ENCODE assay signal across 23 cellular contexts in genomic region chrX:115339441-115340025, GRCh38. TPM values are rescaled to one million over a fixed set of nuclear protein-coding genes. Genes with fewer than 3 reads are reported as not detected.
"Had no signal": no experiment of that assay in that cellular context is flagged by ENCODE, and none has a peak within 500 bp of the region (broad histone marks: within the 10 kb centered on the region; RNA-seq: fewer than 3 reads in every experiment).

No MANE protein-coding gene starts in this region.

- H3K9me3 Mint-ChIP-seq: activated naive CD8-positive, alpha-beta T cell treated with anti-CD3 and anti-CD28 coated beads, Interleukin-2, amount 50 U/mL, for 24 hours; activated T-helper 1 cell treated with anti-CD3 and anti-CD28 coated beads, Interleukin-12 subunit alpha, Interleukin-12 subunit beta, Interleukin-2, Interleukin-4 antibody, amounts not matched to agents 30 ng/mL and 10 ng/mL and 1 ng/mL, durations not matched to agents 14 hours and 24 hours and 36 hours; endodermal cell; T-cell had no signal

- H3K27ac ChIP-seq: hepatocyte, right lobe of liver, suprapubic skin, VCaP had no signal

- H2AFZ ChIP-seq: hepatocyte had no signal

- DNase-seq: activated CD4-positive, alpha-beta T cell treated with anti-CD3 and anti-CD28 coated beads for 4 hours; activated CD8-positive, alpha-beta memory T cell treated with anti-CD3 and anti-CD28 coated beads, Interleukin-2, amount 50 U/mL, for 48 hours; activated CD8-positive, alpha-beta T cell treated with anti-CD3 and anti-CD28 coated beads, Interleukin-2, amount 10 ng/mL, durations not matched to agents 7 days and 5 days; activated naive CD4-positive, alpha-beta T cell treated with Interleukin-2 at 50 U/mL for 16 hours; activated naive CD8-positive, alpha-beta T cell treated with anti-CD3 and anti-CD28 coated beads, Interleukin-2, amount 50 U/mL, for 24 hours; central memory CD4-positive, alpha-beta T cell; dermis blood vessel endothelial cell; endodermal cell; left ventricle myocardium superior; right lobe of liver; stimulated activated CD4-positive, alpha-beta T cell treated with anti-CD3 and anti-CD28 coated beads, Interleukin-4, amount 100 ng/mL, for 1 hour; stimulated activated CD8-positive, alpha-beta memory T cell treated with anti-CD3 and anti-CD28 coated beads, Interleukin-4, amount 100 ng/mL, for 48 hours; stimulated activated naive CD8-positive, alpha-beta T cell treated with anti-CD3 and anti-CD28 coated beads, Interleukin-15, Interleukin-2, amounts not matched to agents 100 U/mL and 50 U/mL, for 24 hours; T-cell; T1000 had no signal

- H3K27me3 Mint-ChIP-seq: activated naive CD8-positive, alpha-beta T cell treated with anti-CD3 and anti-CD28 coated beads, Interleukin-2, amount 50 U/mL, for 24 hours; progenitor cell of endocrine pancreas had no signal

- H3K4me1 Mint-ChIP-seq: activated naive CD8-positive, alpha-beta T cell treated with anti-CD3 and anti-CD28 coated beads, Interleukin-2, amount 50 U/mL, for 24 hours; T-cell had no signal

- H3K27ac Mint-ChIP-seq: activated CD8-positive, alpha-beta T cell treated with anti-CD3 and anti-CD28 coated beads, Interleukin-2, amount 10 ng/mL, durations not matched to agents 7 days and 5 days; activated naive CD8-positive, alpha-beta T cell treated with anti-CD3 and anti-CD28 coated beads, Interleukin-2, amount 50 U/mL, for 24 hours; activated T-helper 1 cell treated with anti-CD3 and anti-CD28 coated beads, Interleukin-12 subunit alpha, Interleukin-12 subunit beta, Interleukin-2, Interleukin-4 antibody, amounts not matched to agents 30 ng/mL and 10 ng/mL and 1 ng/mL, durations not matched to agents 14 hours and 24 hours and 36 hours; endodermal cell; progenitor cell of endocrine pancreas; T-cell had no signal

- H3K9me3 ChIP-seq: right lobe of liver, suprapubic skin had no signal

- H3K36me3 ChIP-seq: right lobe of liver, suprapubic skin had no signal

- H3K4me3 Mint-ChIP-seq: activated CD8-positive, alpha-beta T cell treated with anti-CD3 and anti-CD28 coated beads, Interleukin-2, amount 10 ng/mL, durations not matched to agents 7 days and 5 days; activated naive CD8-positive, alpha-beta T cell treated with anti-CD3 and anti-CD28 coated beads, Interleukin-2, amount 50 U/mL, for 24 hours; activated T-helper 1 cell treated with anti-CD3 and anti-CD28 coated beads, Interleukin-12 subunit alpha, Interleukin-12 subunit beta, Interleukin-2, Interleukin-4 antibody, amounts not matched to agents 30 ng/mL and 10 ng/mL and 1 ng/mL, durations not matched to agents 14 hours and 24 hours and 36 hours; endodermal cell; T-cell had no signal

- H3K27me3 ChIP-seq: hepatocyte, right lobe of liver, suprapubic skin had no signal

- H3K79me2 ChIP-seq: hepatocyte had no signal

- H3K36me3 Mint-ChIP-seq: T-cell had no signal

- ATAC-seq: activated CD8-positive, alpha-beta T cell treated with anti-CD3 and anti-CD28 coated beads, Interleukin-2, amount 10 ng/mL, durations not matched to agents 7 days and 5 days; activated naive CD8-positive, alpha-beta T cell treated with anti-CD3 and anti-CD28 coated beads, Interleukin-2, amount 50 U/mL, for 24 hours; left ventricle myocardium superior; right lobe of liver; stimulated activated naive CD8-positive, alpha-beta T cell treated with anti-CD3 and anti-CD28 coated beads, Interleukin-15, Interleukin-2, amounts not matched to agents 100 U/mL and 50 U/mL, for 24 hours; T-cell had no signal

- H3K4me3 ChIP-seq: hepatocyte, right lobe of liver, suprapubic skin had no signal

- H3K4me2 ChIP-seq: hepatocyte had no signal

RNA-seq across cellular contexts. Expression of gene LUZP4, which starts 50.0 kb away (rescaled TPM):
- total RNA-seq: activated CD8-positive, alpha-beta T cell treated with anti-CD3 and anti-CD28 coated beads, Interleukin-2, amount 10 ng/mL, durations not matched to agents 7 days and 5 days; activated T-helper 1 cell treated with anti-CD3 and anti-CD28 coated beads, Interleukin-12 subunit alpha, Interleukin-12 subunit beta, Interleukin-2, Interleukin-4 antibody, amounts not matched to agents 30 ng/mL and 10 ng/mL and 1 ng/mL, durations not matched to agents 14 hours and 24 hours and 36 hours; dermis blood vessel endothelial cell; endodermal cell; hepatocyte; kidney epithelial cell; left ventricle myocardium superior; progenitor cell of endocrine pancreas; right lobe of liver; suprapubic skin; T-cell; urinary bladder had no signal
- polyA plus RNA-seq: esophagus, hepatocyte, urinary bladder had no signal
